ENCODE assay signal across 34 cellular contexts in the genomic region with DNA sequence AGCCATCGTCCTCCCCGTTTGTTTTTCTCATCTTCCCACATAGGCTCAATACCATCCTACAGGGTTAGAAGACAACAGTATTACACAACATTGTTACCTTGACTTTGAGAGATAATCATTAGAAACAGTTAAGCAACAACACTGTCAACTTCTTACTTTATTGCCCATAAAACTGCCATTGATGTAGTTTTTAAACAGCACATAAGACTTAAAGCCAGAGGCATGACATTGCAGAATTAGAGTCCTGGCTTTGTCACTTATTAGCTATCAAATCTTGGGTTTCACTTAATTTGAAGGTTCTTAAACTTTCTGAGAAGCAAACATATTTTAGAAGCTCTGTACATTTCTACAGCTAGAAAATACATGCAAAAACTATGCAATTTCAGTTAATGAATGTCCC.
"Had no signal": no experiment of that assay in that cellular context is flagged by ENCODE, and none has a peak within 500 bp of the region (broad histone marks: within the 10 kb centered on the region; RNA-seq: fewer than 3 reads in every experiment).

No MANE protein-coding gene starts in this region.

- H3K4me1 Mint-ChIP-seq: stimulated activated naive B cell treated with anti-CD40 and anti-IgM and Interleukin-4, amounts not matched to agents 10 μg/mL and 1 μg/mL and 100 μg/mL, for 72 hours had no signal

- H3K4me3 Mint-ChIP-seq: activated CD4-positive, alpha-beta memory T cell treated with anti-CD3 and anti-CD28 coated beads for 36 hours; activated naive CD8-positive, alpha-beta T cell treated with anti-CD3 and anti-CD28 coated beads for 36 hours; activated T-cell treated with anti-CD3 and anti-CD28 coated beads, Interleukin-2, amount 50 U/mL, for 4 hours; activated T-helper 17 cell treated with anti-CD3 and anti-CD28 coated beads, Interleukin-2, amount 50 U/mL, for 72 hours; immature natural killer cell; memory B cell; naive thymus-derived CD4-positive, alpha-beta T cell; stimulated activated naive B cell treated with anti-CD40 and anti-IgM and Interleukin-4, amounts not matched to agents 10 μg/mL and 1 μg/mL and 100 μg/mL, for 72 hours; T-helper 1 cell treated with Interleukin-12 subunit alpha and Interleukin-12 subunit beta and Interleukin-4 antibody, amounts not matched to agents 30 μg/mL and 1 μg/mL, for 36 hours had no signal

- H3K27ac ChIP-seq: adrenal gland, ascending aorta, brain microvascular endothelial cell, coronary artery, dorsolateral prefrontal cortex, heart left ventricle, pancreas, psoas muscle, stomach, thyroid gland, upper lobe of left lung, vagina, VCaP had no signal

- H3K9me3 ChIP-seq: ascending aorta, heart left ventricle, pancreas, psoas muscle, stomach, thyroid gland, upper lobe of left lung, vagina had no signal

- H3K4me2 ChIP-seq: smooth muscle cell had no signal

- H3K4me3 ChIP-seq: adrenal gland, ascending aorta, coronary artery, dorsolateral prefrontal cortex, heart left ventricle, pancreas, psoas muscle, smooth muscle cell, stomach, thyroid gland, upper lobe of left lung, vagina had no signal

- H3K27me3 Mint-ChIP-seq: activated CD4-positive, alpha-beta memory T cell treated with anti-CD3 and anti-CD28 coated beads for 36 hours; activated naive CD8-positive, alpha-beta T cell treated with anti-CD3 and anti-CD28 coated beads for 36 hours; activated T-helper 17 cell treated with anti-CD3 and anti-CD28 coated beads, Interleukin-2, amount 50 U/mL, for 72 hours; memory B cell; naive thymus-derived CD4-positive, alpha-beta T cell; stimulated activated naive B cell treated with anti-CD40 and anti-IgM and Interleukin-4, amounts not matched to agents 10 μg/mL and 1 μg/mL and 100 μg/mL, for 72 hours had no signal

- H3K9me3 Mint-ChIP-seq: activated CD4-positive, alpha-beta memory T cell treated with anti-CD3 and anti-CD28 coated beads for 36 hours; activated naive CD8-positive, alpha-beta T cell treated with anti-CD3 and anti-CD28 coated beads for 36 hours; activated T-cell treated with anti-CD3 and anti-CD28 coated beads, Interleukin-2, amount 50 U/mL, for 4 hours; activated T-helper 17 cell treated with anti-CD3 and anti-CD28 coated beads, Interleukin-2, amount 50 U/mL, for 72 hours; immature natural killer cell; memory B cell; stimulated activated naive B cell treated with anti-CD40 and anti-IgM and Interleukin-4, amounts not matched to agents 10 μg/mL and 1 μg/mL and 100 μg/mL, for 72 hours; T-helper 1 cell treated with Interleukin-12 subunit alpha and Interleukin-12 subunit beta and Interleukin-4 antibody, amounts not matched to agents 30 μg/mL and 1 μg/mL, for 36 hours had no signal

- H3K27ac Mint-ChIP-seq: activated CD4-positive, alpha-beta memory T cell treated with anti-CD3 and anti-CD28 coated beads for 36 hours; activated naive CD8-positive, alpha-beta T cell treated with anti-CD3 and anti-CD28 coated beads for 36 hours; activated T-helper 17 cell treated with anti-CD3 and anti-CD28 coated beads, Interleukin-2, amount 50 U/mL, for 72 hours; memory B cell; stimulated activated naive B cell treated with anti-CD40 and anti-IgM and Interleukin-4, amounts not matched to agents 10 μg/mL and 1 μg/mL and 100 μg/mL, for 72 hours; T-helper 1 cell treated with Interleukin-12 subunit alpha and Interleukin-12 subunit beta and Interleukin-4 antibody, amounts not matched to agents 30 μg/mL and 1 μg/mL, for 36 hours had no signal

- H3K4me1 ChIP-seq: pancreas, psoas muscle, stomach had no signal

- DNase-seq: activated CD4-positive, alpha-beta memory T cell treated with anti-CD3 and anti-CD28 coated beads for 36 hours; activated CD4-positive, alpha-beta T cell treated with anti-CD3 and anti-CD28 coated beads for 48 hours; activated gamma-delta T cell treated with Interleukin-2 at 50 U/mL for 16 hours; activated naive CD8-positive, alpha-beta T cell treated with anti-CD3 and anti-CD28 coated beads for 36 hours; activated T-cell treated with anti-CD3 and anti-CD28 coated beads, Interleukin-2, amount 50 U/mL, for 4 hours; adrenal gland; brain microvascular endothelial cell; dorsolateral prefrontal cortex; effector memory CD4-positive, alpha-beta T cell; foreskin fibroblast; heart left ventricle; hypothalamus; immature natural killer cell; kidney; left colon; midbrain; naive thymus-derived CD4-positive, alpha-beta T cell; pancreas; psoas muscle; stimulated activated CD4-positive, alpha-beta T cell treated with anti-CD3 and anti-CD28 coated beads, Interleukin-1b, Interleukin-23, amount 100 ng/mL, for 48 hours; stimulated activated naive B cell treated with anti-CD40 and anti-IgM and Interleukin-4, amounts not matched to agents 10 μg/mL and 1 μg/mL and 100 μg/mL, for 72 hours; stomach; T-helper 9 cell; thyroid gland; upper lobe of left lung had no signal

- ATAC-seq: activated T-cell treated with anti-CD3 and anti-CD28 coated beads, Interleukin-2, amount 50 U/mL, for 4 hours; activated T-helper 17 cell treated with anti-CD3 and anti-CD28 coated beads, Interleukin-2, amount 50 U/mL, for 72 hours; heart left ventricle; left colon; naive thymus-derived CD4-positive, alpha-beta T cell; pancreas; psoas muscle; stimulated activated naive B cell treated with anti-CD40 and anti-IgM and Interleukin-4, amounts not matched to agents 10 μg/mL and 1 μg/mL and 100 μg/mL, for 72 hours had no signal

- FAIRE-seq: TTC549 had no signal

- H3K27me3 ChIP-seq: adrenal gland, ascending aorta, brain microvascular endothelial cell, dorsolateral prefrontal cortex, heart left ventricle, pancreas, stomach, thyroid gland, upper lobe of left lung, vagina had no signal
